Comparison of ENCODE assay signal across 16 cellular contexts in the genomic region with DNA sequence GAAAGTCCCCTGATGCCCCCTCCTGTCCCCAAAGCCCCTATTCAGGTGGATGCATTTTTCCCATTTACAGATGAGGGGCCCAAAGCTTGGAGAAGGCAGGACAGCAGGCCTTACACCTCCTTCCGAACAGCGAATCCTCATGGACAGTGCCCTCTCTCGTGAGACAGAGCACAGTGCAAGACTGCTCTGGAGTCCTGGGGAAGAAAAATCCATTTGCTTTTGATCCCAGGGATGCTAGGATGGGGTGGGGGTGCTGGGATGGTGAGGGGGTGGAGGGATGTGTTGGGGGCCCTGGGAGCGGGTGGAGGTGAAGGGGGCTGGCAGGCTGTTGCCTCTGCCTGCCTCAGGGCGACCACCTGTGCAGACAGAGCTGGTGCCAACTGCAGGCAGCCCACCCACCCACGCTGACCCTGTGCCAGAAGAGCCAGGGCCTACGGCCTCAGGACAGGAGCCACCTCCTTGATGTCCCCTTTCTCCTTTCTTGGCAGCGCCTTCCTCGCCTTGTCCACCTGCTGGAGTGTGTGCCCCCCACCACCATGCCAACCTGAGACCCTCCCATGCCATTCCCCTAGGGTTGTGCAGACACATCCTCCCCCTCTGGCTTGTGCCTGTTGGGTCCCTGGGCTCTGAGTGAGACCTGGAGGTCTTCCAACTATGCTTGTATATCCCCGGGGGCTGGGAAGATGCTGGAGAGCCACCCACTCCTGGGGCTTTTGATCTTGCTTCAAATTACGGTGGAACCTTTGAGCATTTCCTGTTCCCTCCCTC.
DNase-seq lines count a peak whose midpoint lies in the region; ATAC-seq, FAIRE-seq and TF ChIP-seq lines count a peak whose summit lies in the region.
"Had no signal": no experiment of that assay in that cellular context is flagged by ENCODE, and none has a peak within 500 bp of the region (broad histone marks: within the 10 kb centered on the region; RNA-seq: fewer than 3 reads in every experiment).

No MANE protein-coding gene starts in this region.

- no peak overlapping the region for H4K5ac ChIP-seq in H9 (ENCODE audit: insufficient read length, low read depth, low read length)

- no peak overlapping the region for H2BK20ac ChIP-seq in H9 (ENCODE audit: low read depth, low read length, poor library complexity, severe bottlenecking)

- no peak overlapping the region for H2AFZ ChIP-seq in H9 (ENCODE audit: low read length)
- no peak overlapping the region for H2AFZ ChIP-seq in K562 (ENCODE audit: low read depth, low read length)

- DNase-seq in NCI-H1105 treated with DMSO at 0.1 percent for 48 hours (lab: John Stamatoyannopoulos, UW) (peak; percentile 44), NCI-H1105 (lab: John Stamatoyannopoulos, UW) (no peak), H9 (no peak), K562 (ENCODE audit: extremely low read depth in 1 of 4, low spot score in 3 of 4) (no peak), mesenteric fat pad (ENCODE audit: low spot score) (peak; percentile 68), chondrocyte (ENCODE audit: low spot score) (no peak), HUDEP-2 (lab: John Stamatoyannopoulos, UW; ENCODE audit: unreplicated experiment in 76 of 76) (no peak)
- DNase-seq in stimulated activated CD4-positive, alpha-beta T cell treated with anti-CD3 and anti-CD28 coated beads, Interleukin-15, amount 100 ng/mL, for 24 hours: no peak
- DNase-seq: activated CD4-positive, alpha-beta T cell treated with anti-CD3 and anti-CD28 coated beads, Interleukin-2, amount 50 U/mL, for 48 hours; cerebellar nuclear complex; gastrocnemius medialis; NCI-H2227 treated with DMSO at 0.1 percent for 48 hours; nucleus accumbens; transverse colon had no signal

- no CpG with 5 or more reads among the region's 11 CpGs for WGBS in H9 (ENCODE audit: extremely low coverage, insufficient read length, low lambda C conversion rate)
- WGBS in K562 (ENCODE audit: insufficient coverage, low coverage, missing lambda C conversion rate): 0% methylated on average over 5 of the region's 11 CpGs

- H3K4me3 Mint-ChIP-seq in H9 (no peak overlapping the region; a peak in 1 of 5 replicates), chondrocyte (ENCODE audit: unreplicated experiment) (no peak overlapping the region)

- H3K79me2 ChIP-seq in H9 (ENCODE audit: insufficient read depth, low read length) (no peaks in the 10 kb centered on the region), K562 (ENCODE audit: control insufficient read depth, insufficient read depth, low read length) (no peaks in the 10 kb centered on the region)

- no peak overlapping the region for H3K27ac ChIP-seq in H9 (ENCODE audit: insufficient read length, low read depth, low read length)
- H3K27ac ChIP-seq in K562 (ENCODE audit: extremely low read depth, low read depth, low read length): no peak overlapping the region
- H3K27ac ChIP-seq: 22Rv1; BLaER1 treated with 17β-estradiol and CSF1 and Interleukin-3, amounts not matched to agents 10 nM and 100 nM; gastrocnemius medialis; transverse colon had no signal

- H3K27ac Mint-ChIP-seq in H9 (peak overlapping the region in 1 of 3 experiments; percentile 74; a peak in 2 of 7 replicates), chondrocyte (ENCODE audit: unreplicated experiment) (no peak overlapping the region)

- no peak overlapping the region for H3K4me3 ChIP-seq in K562
- H3K4me3 ChIP-seq: BLaER1 treated with 17β-estradiol and CSF1 and Interleukin-3, amounts not matched to agents 10 nM and 100 nM; gastrocnemius medialis; transverse colon had no signal

- H3K14ac ChIP-seq in H9 (ENCODE audit: insufficient read depth, low read length): no peak overlapping the region

- no peak overlapping the region for H3K18ac ChIP-seq in H9 (ENCODE audit: insufficient read length, low read depth, low read length)

- H3K9me3 ChIP-seq in H9 (ENCODE audit: control insufficient read depth, low read depth, low read length) (no peaks in the 10 kb centered on the region), K562 (replicated peaks; ENCODE audit: control insufficient read depth, insufficient read depth, low read depth, low read length) (no peaks in the 10 kb centered on the region)
- H3K9me3 ChIP-seq: BLaER1 treated with 17β-estradiol and CSF1 and Interleukin-3, amounts not matched to agents 10 nM and 100 nM; gastrocnemius medialis; transverse colon had no signal

- H2BK15ac ChIP-seq in H9 (ENCODE audit: low read depth, low read length): no peak overlapping the region

- no peaks in the 10 kb centered on the region for H3K36me3 Mint-ChIP-seq in H9 (ENCODE audit: insufficient read depth in 1 of 3, low read depth in 3 of 3)
- no peaks in the 10 kb centered on the region for H3K36me3 Mint-ChIP-seq in chondrocyte (ENCODE audit: low read depth)

- H4K8ac ChIP-seq in H9 (replicated peaks; ENCODE audit: insufficient read length, low read depth, low read length): no peak overlapping the region

- no TSS peak for BruUV-seq in K562 (replicated peaks; lab: Mats Ljungman, UMichigan)

- peak in 1 of 2 experiments; percentile 26; a peak in 2 of 4 replicates for TF ChIP-seq RAD21 in K562 (CRISPR knock-in tag; conservative IDR thresholded peaks at IDR 0.05 in 1 of 2, IDR thresholded peaks at IDR 0.05 in 1 of 2)

- peak; percentile 56; the same call in 1 of the 3 replicates for ATAC-seq in K562
- ATAC-seq: gastrocnemius medialis had no signal

- H4K91ac ChIP-seq in H9 (ENCODE audit: insufficient read length, low read depth, low read length): no peak overlapping the region

- in situ Hi-C loops in K562 (cut with MboI): no loop called here

- H3K79me1 ChIP-seq in H9 (ENCODE audit: insufficient read depth, low read depth, low read length, poor library complexity, severe bottlenecking): no peaks in the 10 kb centered on the region

- POLR2A ChIA-PET in K562 (lab: Yijun Ruan, JAX): no interaction called here

- H3K9ac ChIP-seq in H9 (ENCODE audit: extremely low read depth, insufficient read length, low read length) (no peak overlapping the region), K562 (ENCODE audit: insufficient read depth in 1 of 2, low read depth in 2 of 2, low read length in 2 of 2) (no peak overlapping the region)
- H3K9ac ChIP-seq: BLaER1 treated with 17β-estradiol and CSF1 and Interleukin-3, amounts not matched to agents 10 nM and 100 nM had no signal

- TF ChIP-seq EP300 in K562 (IDR thresholded peaks at IDR 0.05; ENCODE audit: low read length): no peak

- H3K36me3 ChIP-seq in K562 (ENCODE audit: control insufficient read depth, insufficient read depth, low read length): no peaks in the 10 kb centered on the region
- H3K36me3 ChIP-seq: BLaER1 treated with 17β-estradiol and CSF1 and Interleukin-3, amounts not matched to agents 10 nM and 100 nM; gastrocnemius medialis; transverse colon had no signal

- peak; percentile 33; the same call in 2 of the 3 replicates for TF ChIP-seq CTCF in H9 (conservative IDR thresholded peaks at IDR 0.05)
- peak in 1 of 3 experiments; percentile 18; a peak in 1 of 6 replicates for TF ChIP-seq CTCF in K562 (IDR thresholded peaks at IDR 0.05 in 2 of 3, conservative IDR thresholded peaks at IDR 0.05 in 1 of 3; ENCODE audit: insufficient read depth in 2 of 3, low read depth in 1 of 3, low read length in 3 of 3)
- no peak for TF ChIP-seq CTCF in chondrocyte (IDR thresholded peaks at IDR 0.05)

- H3K4me1 Mint-ChIP-seq in H9 (peaks cover 12 to 23% of the 10 kb centered on the region in 2 experiments), chondrocyte (ENCODE audit: low read depth) (peaks cover 4% of the 10 kb centered on the region)

- no peaks in the 10 kb centered on the region for H3K27me3 ChIP-seq in H9 (ENCODE audit: insufficient read depth, low read length)
- H3K27me3 ChIP-seq in K562 (ENCODE audit: control insufficient read depth in 2 of 2, insufficient read depth in 2 of 2, low read length in 2 of 2): peaks cover 14 to 48% of the 10 kb centered on the region in 2 experiments; a peak in 4 of 5 replicates
- H3K27me3 ChIP-seq: BLaER1 treated with 17β-estradiol and CSF1 and Interleukin-3, amounts not matched to agents 10 nM and 100 nM; transverse colon had no signal

- no peak for FAIRE-seq in K562 (lab: Jason Lieb, UNC)

- H3K23ac ChIP-seq in H9 (ENCODE audit: insufficient read length, low read depth, low read length): no peak overlapping the region

- H3K9me3 Mint-ChIP-seq in H9 (no peaks in the 10 kb centered on the region; a peak in 1 of 5 replicates), chondrocyte (ENCODE audit: low read depth) (no peaks in the 10 kb centered on the region)

- no peak overlapping the region for H2AK5ac ChIP-seq in H9 (ENCODE audit: insufficient read length, low read length)

- no peak overlapping the region for H3K4ac ChIP-seq in H9 (ENCODE audit: low read depth, low read length)

- TF ChIP-seq POLR2A in K562 (conservative IDR thresholded peaks at IDR 0.05): no peak

- no peak overlapping the region for H2BK12ac ChIP-seq in H9 (ENCODE audit: insufficient read length, low read depth, low read length)

- H3K4me1 ChIP-seq in H9 (ENCODE audit: insufficient read depth, low read length) (no peaks in the 10 kb centered on the region), K562 (replicated peaks in 1 of 2; ENCODE audit: control insufficient read depth in 2 of 2, insufficient read depth in 2 of 2, low read length in 2 of 2) (no peaks in the 10 kb centered on the region)
- H3K4me1 ChIP-seq: gastrocnemius medialis had no signal

- H2BK120ac ChIP-seq in H9 (ENCODE audit: low read depth, low read length, poor library complexity, severe bottlenecking): no peak overlapping the region

- H3K4me2 ChIP-seq in H9 (ENCODE audit: insufficient read depth, insufficient read length, low read length) (no peak overlapping the region), K562 (ENCODE audit: insufficient read depth, low read length) (no peak overlapping the region)
- H3K4me2 ChIP-seq: BLaER1 treated with 17β-estradiol and CSF1 and Interleukin-3, amounts not matched to agents 10 nM and 100 nM had no signal

- no peak overlapping the region for H2BK5ac ChIP-seq in H9 (ENCODE audit: insufficient read length, low read length)

- H3K27me3 Mint-ChIP-seq in H9 (ENCODE audit: low read depth) (peaks cover 15% of the 10 kb centered on the region), chondrocyte (ENCODE audit: low read depth) (peaks cover 30% of the 10 kb centered on the region)

- H3K23me2 ChIP-seq in H9 (ENCODE audit: insufficient read length, low read depth, low read length, poor library complexity, severe bottlenecking): no peaks in the 10 kb centered on the region

- intact Hi-C loops in K562 (cut with micrococcal nuclease): no loop called here

- H4K20me1 ChIP-seq in H9 (ENCODE audit: control insufficient read depth, insufficient read depth, insufficient read length) (no peaks in the 10 kb centered on the region), K562 (replicated peaks; ENCODE audit: control insufficient read depth, insufficient read depth, low read length) (no peaks in the 10 kb centered on the region)
- H4K20me1 ChIP-seq: BLaER1 treated with 17β-estradiol and CSF1 and Interleukin-3, amounts not matched to agents 10 nM and 100 nM had no signal

- no peak overlapping the region for H3K56ac ChIP-seq in H9 (ENCODE audit: insufficient read length, low read depth, low read length)

- CTCF ChIA-PET in K562 (lab: Yijun Ruan, JAX; ENCODE audit: low intra/inter-chr PET ratio): no interaction called here

- H3K9me1 ChIP-seq in K562 (ENCODE audit: control insufficient read depth, insufficient read depth, low read length): no peaks in the 10 kb centered on the region

- H3T11ph ChIP-seq in H9 (ENCODE audit: low read length): no peak overlapping the region

TF ChIP-seq in K562, 482 proteins besides CTCF, POLR2A, EP300 and RAD21 (continues in another document):
- TF ChIP-seq KDM4B (IDR thresholded peaks at IDR 0.05; ENCODE audit: borderline replicate concordance in 2 of 2, low read depth in 1 of 2): no peak

Comparison
In these comparisons a context has a peak if more than half of its experiments do, and no peak if none do; other contexts are left out.
1. DNase-seq: peak in NCI-H1105 treated with DMSO at 0.1 percent for 48 hours (single experiment) and mesenteric fat pad (single experiment); none in NCI-H1105 (single experiment), H9 (single experiment), K562 (0 of 4), chondrocyte (single experiment), HUDEP-2 (0 of 76) and stimulated activated CD4-positive, alpha-beta T cell treated with anti-CD3 and anti-CD28 coated beads, Interleukin-15, amount 100 ng/mL, for 24 hours (single experiment).